In the genomic region with DNA sequence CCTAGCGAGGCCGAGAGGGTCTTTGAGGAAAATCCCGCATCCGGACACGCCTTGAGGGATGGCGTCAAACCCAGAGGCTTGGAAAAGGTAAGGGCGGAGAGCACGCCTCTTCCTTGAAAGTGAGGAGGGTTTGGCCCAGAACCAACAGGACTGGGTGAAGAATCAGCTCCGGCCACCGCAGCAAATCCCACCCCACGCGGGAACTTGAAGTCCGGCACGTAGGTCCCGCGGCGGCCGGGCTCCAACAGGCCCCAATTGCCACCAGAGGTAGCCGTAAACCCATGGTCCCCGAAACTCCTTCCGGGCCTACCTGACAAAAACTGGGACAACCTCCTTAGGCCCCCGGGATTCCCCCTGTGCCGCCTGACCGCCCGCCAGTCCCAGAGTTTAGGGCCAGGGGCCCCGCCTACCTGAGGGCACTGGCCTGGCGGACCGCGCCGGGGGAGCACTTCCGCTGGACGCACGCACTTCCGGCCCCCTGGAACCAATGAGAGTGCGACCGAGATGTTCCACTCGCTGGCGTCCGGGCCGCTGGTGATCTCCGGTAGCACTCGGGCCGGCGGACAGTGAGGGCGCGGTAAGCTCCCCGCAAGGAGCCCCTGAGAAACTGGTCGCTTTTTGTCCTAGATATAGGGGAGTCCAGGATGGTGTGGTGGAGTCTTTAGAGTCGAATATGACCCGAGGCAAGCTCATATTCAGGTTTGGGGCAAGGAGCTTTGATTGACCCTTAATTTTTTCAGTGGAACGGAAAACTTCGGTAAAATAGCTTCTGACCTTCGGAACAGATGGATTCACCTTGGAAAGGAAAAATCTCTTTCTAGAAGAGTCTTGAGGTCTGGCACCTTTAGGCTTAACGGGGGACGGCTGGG, we compare ENCODE assay signal across 8 cellular contexts. TPM values are rescaled to one million over a fixed set of nuclear protein-coding genes. Genes with fewer than 3 reads are reported as not detected.
A peak's percentile ranks its signal among the peaks of the same experiment; 100 is the strongest.
DNase-seq lines count a peak whose midpoint lies in the region; ATAC-seq lines count a peak whose summit lies in the region.

A gene (minus strand): TSS at position 453 of the 869 bp plus-strand sequence. CDS start 6,772 bp downstream, outside the sequence.
A gene (plus strand): TSS at position 537 of the 869 bp plus-strand sequence. CDS start 28,599 bp downstream, outside the sequence.

- H3K9me3 Mint-ChIP-seq in CD8-positive, alpha-beta memory T cell: no peaks in the 10 kb centered on the region
- H3K9me3 Mint-ChIP-seq in memory B cell: no peaks in the 10 kb centered on the region

- H3K9me3 ChIP-seq in CD8-positive, alpha-beta memory T cell (ENCODE audit: low read length): no peaks in the 10 kb centered on the region
- H3K9me3 ChIP-seq in effector memory CD4-positive, alpha-beta T cell (ENCODE audit: control insufficient read depth, low read length): no peaks in the 10 kb centered on the region

- peak within 1 kb of the TSS; percentile 98 for H3K4me3 ChIP-seq in CD8-positive, alpha-beta memory T cell (ENCODE audit: low read length)
- H3K4me3 ChIP-seq in effector memory CD4-positive, alpha-beta T cell (ENCODE audit: insufficient read depth, low read depth, low read length, poor library complexity, severe bottlenecking): peak within 1 kb of the TSS; percentile 77

- peaks cover 20% of the 10 kb centered on the region for H3K4me1 ChIP-seq in CD8-positive, alpha-beta memory T cell (ENCODE audit: insufficient read depth, low read length)
- peaks cover 11% of the 10 kb centered on the region for H3K4me1 ChIP-seq in effector memory CD4-positive, alpha-beta T cell (ENCODE audit: control insufficient read depth, insufficient read depth, low read length, poor library complexity, severe bottlenecking)

- H3K27me3 ChIP-seq in CD8-positive, alpha-beta memory T cell (ENCODE audit: insufficient read depth, low read length, poor library complexity, severe bottlenecking): no peaks in the 10 kb centered on the region
- H3K27me3 ChIP-seq in effector memory CD4-positive, alpha-beta T cell (replicated peaks; ENCODE audit: control insufficient read depth, insufficient read depth, low read length, poor library complexity, severe bottlenecking): no peaks in the 10 kb centered on the region

- peaks cover 0 to 27% (median 6%) of the 10 kb centered on the region in 3 donors for H3K36me3 Mint-ChIP-seq in CD8-positive, alpha-beta memory T cell
- H3K36me3 Mint-ChIP-seq in memory B cell: peaks cover 13% of the 10 kb centered on the region

- H3K36me3 ChIP-seq in CD8-positive, alpha-beta memory T cell (ENCODE audit: insufficient read depth, low read length): peaks cover 5% of the 10 kb centered on the region
- no peaks in the 10 kb centered on the region for H3K36me3 ChIP-seq in effector memory CD4-positive, alpha-beta T cell (ENCODE audit: control insufficient read depth, insufficient read depth, low read length)

- peaks cover 0 to 2% of the 10 kb centered on the region in 2 donors for H3K27me3 Mint-ChIP-seq in CD8-positive, alpha-beta memory T cell
- no peaks in the 10 kb centered on the region for H3K27me3 Mint-ChIP-seq in memory B cell

- peak within 1 kb of the TSS; percentile 80 to 99 (median 98) for H3K27ac Mint-ChIP-seq in CD8-positive, alpha-beta memory T cell
- peak within 1 kb of the TSS; percentile 95 for H3K27ac Mint-ChIP-seq in memory B cell

- POLR2A ChIA-PET in CD8-positive, alpha-beta memory T cell (lab: Charles Lee): interaction anchor here (0.6 to 1.1 kb wide), 3 partner anchors 15 to 33 kb away, joined by 3 to 4 read pairs (median 3); a partner anchor contains a TSS
- POLR2A ChIA-PET in activated CD8-positive, alpha-beta memory T cell treated with anti-CD3 and anti-CD28 coated beads for 36 hours (lab: Charles Lee): interaction anchor here (0.7 to 1.8 kb wide), 5 partner anchors 32 to 455 kb away, joined by 3 to 6 read pairs (median 4); a partner anchor contains a TSS

- ATAC-seq in GM19467 (IDR thresholded peaks at IDR 0.05; ENCODE audit: unreplicated experiment): peak; percentile 93
- ATAC-seq in memory B cell (ENCODE audit: low read depth): peak; percentile 95

- H3K27ac ChIP-seq in CD8-positive, alpha-beta memory T cell (ENCODE audit: low read depth, low read length): peak within 1 kb of the TSS; percentile 93
- H3K27ac ChIP-seq in effector memory CD4-positive, alpha-beta T cell (ENCODE audit: insufficient read depth, low read length, poor library complexity, severe bottlenecking): peak within 1 kb of the TSS; percentile 88

- peak; percentile 80 to 91 (median 83) for DNase-seq in CD8-positive, alpha-beta memory T cell
- DNase-seq in HPDE6-E6E7 (ENCODE audit: extremely low spot score): peak; percentile 91
- peak; percentile 85 for DNase-seq in NK-92 treated with Interleukin-12 subunit alpha and Interleukin-12 subunit beta, amount 100 ng/mL, for 24 hours (lab: John Stamatoyannopoulos, UW)
- DNase-seq in effector memory CD4-positive, alpha-beta T cell: peak; percentile 77 to 83 (median 79)
- peak; percentile 88 to 92 for DNase-seq in memory B cell (ENCODE audit: low spot score in 2 of 2)
- peak; percentile 83 to 91 (median 88) for DNase-seq in stimulated activated CD4-positive, alpha-beta T cell treated with anti-CD3 and anti-CD28 coated beads, TNF-alpha, amount 100 ng/mL, for 48 hours (ENCODE audit: low read depth in 3 of 3)

- CTCF ChIA-PET in CD8-positive, alpha-beta memory T cell (lab: Charles Lee): interaction anchor here (1.0 to 1.7 kb wide), 5 partner anchors 32 to 267 kb away, joined by 4 to 5 read pairs (median 5); a partner anchor contains a TSS
- CTCF ChIA-PET in activated CD8-positive, alpha-beta memory T cell treated with anti-CD3 and anti-CD28 coated beads for 36 hours (lab: Charles Lee): interaction anchor here (1.0 to 2.4 kb wide), 4 partner anchors 39 to 140 kb away, joined by 3 to 11 read pairs (median 6); no protein-coding TSS in a partner anchor

- peak within 1 kb of the TSS; percentile 94 to 98 (median 97) for H3K4me3 Mint-ChIP-seq in CD8-positive, alpha-beta memory T cell
- H3K4me3 Mint-ChIP-seq in memory B cell: peak within 1 kb of the TSS; percentile 98

- peaks cover 11 to 29% (median 28%) of the 10 kb centered on the region in 3 donors for H3K4me1 Mint-ChIP-seq in CD8-positive, alpha-beta memory T cell
- peaks cover 14% of the 10 kb centered on the region for H3K4me1 Mint-ChIP-seq in memory B cell

RNA-seq across cellular contexts. Expression of the first gene that starts in this region (rescaled TPM):
- total RNA-seq in CD8-positive, alpha-beta memory T cell: 10 to 100 TPM; 33.2 to 34.0 TPM
- polyA plus RNA-seq in CD8-positive, alpha-beta memory T cell: 43.7 TPM
- 10 to 100 TPM; 28.7 to 34.0 TPM for total RNA-seq in activated CD8-positive, alpha-beta memory T cell treated with anti-CD3 and anti-CD28 coated beads for 36 hours

RNA-seq across cellular contexts. Expression of the second gene that starts in this region (rescaled TPM):
- 10 to 100 TPM; 11.3 to 12.1 TPM for total RNA-seq in CD8-positive, alpha-beta memory T cell
- polyA plus RNA-seq in CD8-positive, alpha-beta memory T cell: 6.4 TPM
- 10 to 100 TPM; 11.3 to 13.8 TPM for total RNA-seq in activated CD8-positive, alpha-beta memory T cell treated with anti-CD3 and anti-CD28 coated beads for 36 hours

Comparison
In these comparisons a context has a peak if more than half of its experiments do, and no peak if none do; other contexts are left out.
1. Peak in every context shown above with its lines: DNase-seq, ATAC-seq, H3K4me3 ChIP-seq and H3K27ac ChIP-seq.